ENCODE assay signal across 24 cellular contexts in the genomic region with DNA sequence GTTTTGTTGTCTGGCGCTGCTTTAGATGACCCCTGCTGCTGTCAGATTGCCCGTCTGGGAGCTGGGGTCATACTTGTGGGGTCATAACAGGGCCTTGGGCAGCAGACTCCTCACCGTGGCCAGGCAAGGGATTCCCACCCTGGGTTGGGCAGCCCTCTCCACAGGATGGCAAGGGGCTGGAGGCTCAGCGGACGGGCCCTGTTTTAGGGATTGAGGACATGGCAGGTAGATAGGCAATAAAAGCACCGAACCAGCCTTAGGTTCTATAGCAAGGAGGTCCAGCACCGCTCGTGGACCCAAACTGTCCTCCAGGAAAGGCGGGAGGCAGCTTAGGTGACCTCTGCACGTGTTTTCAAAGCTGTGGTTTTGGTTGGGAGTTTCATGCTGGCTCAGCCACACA.
DNase-seq lines count a peak whose midpoint lies in the region; ATAC-seq and TF ChIP-seq lines count a peak whose summit lies in the region.
"Had no signal": no experiment of that assay in that cellular context is flagged by ENCODE, and none has a peak within 500 bp of the region (broad histone marks: within the 10 kb centered on the region; RNA-seq: fewer than 3 reads in every experiment).

No MANE protein-coding gene starts in this region.

- H3K27me3 ChIP-seq in CD4-positive, alpha-beta T cell (ENCODE audit: control insufficient read depth, insufficient read depth, low read length) = no peaks in the 10 kb centered on the region
- no peaks in the 10 kb centered on the region for H3K27me3 ChIP-seq in IMR-90 (ENCODE audit: control insufficient read depth, insufficient read depth, low read length)
- H3K27me3 ChIP-seq in neuronal stem cell (ENCODE audit: control insufficient read depth in 3 of 3, insufficient read depth in 3 of 3, low read depth in 1 of 3, low read length in 3 of 3) = no peaks in the 10 kb centered on the region
- H3K27me3 ChIP-seq: colonic mucosa, sigmoid colon, vagina had no signal

- H2BK15ac ChIP-seq in IMR-90 (ENCODE audit: low read depth, low read length) = no peak overlapping the region
- no peak overlapping the region for H2BK15ac ChIP-seq in neuronal stem cell (ENCODE audit: low read length)

- H3K9ac ChIP-seq in IMR-90 (ENCODE audit: low read depth, low read length) (no peak overlapping the region), neuronal stem cell (ENCODE audit: low read depth, low read length, poor library complexity) (peak overlapping the region; percentile 44)

- peaks cover 39% of the 10 kb centered on the region for H3K9me1 ChIP-seq in IMR-90 (ENCODE audit: insufficient read depth, low read length)

- peaks cover 41% of the 10 kb centered on the region for H3K4me1 ChIP-seq in IMR-90 (ENCODE audit: control insufficient read depth, insufficient read depth, low read length)
- H3K4me1 ChIP-seq in neuronal stem cell (ENCODE audit: control insufficient read depth in 2 of 2, insufficient read depth in 1 of 2, low read depth in 1 of 2, low read length in 2 of 2) = peaks cover 5 to 6% of the 10 kb centered on the region in 2 donors

- no peak for ATAC-seq in CD4-positive, alpha-beta T cell (ENCODE audit: poor library complexity)
- ATAC-seq in IMR-90 (ENCODE audit: low read depth) (no peak), HG03571 (IDR thresholded peaks at IDR 0.05; ENCODE audit: unreplicated experiment) (no peak)
- ATAC-seq in effector memory CD8-positive, alpha-beta T cell (replicated peaks) = no peak
- ATAC-seq: T-cell had no signal

- TF ChIP-seq POLR2A in IMR-90 (IDR thresholded peaks at IDR 0.05; ENCODE audit: low read depth, low read length) = no peak

- no peaks in the 10 kb centered on the region for H3K27me3 Mint-ChIP-seq in CD4-positive, alpha-beta T cell
- no peaks in the 10 kb centered on the region for H3K27me3 Mint-ChIP-seq in effector memory CD8-positive, alpha-beta T cell
- H3K27me3 Mint-ChIP-seq: brain, progenitor cell of endocrine pancreas, T-cell had no signal

- peak overlapping the region; percentile 1 for H3K27ac ChIP-seq in CD4-positive, alpha-beta T cell (ENCODE audit: low read depth, low read length)
- H3K27ac ChIP-seq in IMR-90 (ENCODE audit: insufficient read depth, low read length) = no peak overlapping the region
- no peak overlapping the region for H3K27ac ChIP-seq in neuronal stem cell (replicated peaks; ENCODE audit: low read length)
- H3K27ac ChIP-seq: sigmoid colon had no signal

- H3K14ac ChIP-seq in IMR-90 (replicated peaks; ENCODE audit: low read depth, low read length) (0 out of 2 replicates have a peak overlapping the region, but pooled peaks have one; percentile 14), neuronal stem cell (ENCODE audit: low read length) (peak overlapping the region; percentile 10)

- H4K91ac ChIP-seq in IMR-90 (ENCODE audit: insufficient read depth, low read depth, low read length) (no peak overlapping the region), neuronal stem cell (ENCODE audit: low read depth, low read length, poor library complexity) (no peak overlapping the region)

- no peak overlapping the region for H2BK5ac ChIP-seq in IMR-90 (ENCODE audit: low read depth, low read length, poor library complexity, severe bottlenecking)
- H2BK5ac ChIP-seq in neuronal stem cell (ENCODE audit: low read length) = peak overlapping the region; percentile 78

- POLR2A ChIA-PET in CD4-positive, alpha-beta T cell (lab: Charles Lee) = interaction anchor here (1.3 to 2.6 kb wide), 3 partner anchors 34 to 275 kb away, joined by 3 to 21 read pairs (median 6); a partner anchor contains a TSS
- POLR2A ChIA-PET in IMR-90 (lab: Charles Lee; ENCODE audit: unreplicated experiment) = no interaction called here

- H2BK120ac ChIP-seq in IMR-90 (ENCODE audit: low read depth, low read length) = no peak overlapping the region
- no peak overlapping the region for H2BK120ac ChIP-seq in neuronal stem cell (ENCODE audit: low read depth, low read length)

- H4K20me1 ChIP-seq in IMR-90 (ENCODE audit: insufficient read depth, low read length) = peaks cover 88% of the 10 kb centered on the region

- no peak overlapping the region for H4K5ac ChIP-seq in IMR-90 (ENCODE audit: low read depth, low read length)

- no peak overlapping the region for H2BK12ac ChIP-seq in neuronal stem cell (ENCODE audit: low read length)

- dilution Hi-C loops in IMR-90 (cut with HindIII; ENCODE audit: low sequenced_read_pairs, unreplicated experiment) = no loop called here

- no peak overlapping the region for H3K56ac ChIP-seq in IMR-90 (ENCODE audit: extremely low read depth, insufficient read depth, low read length)

- no peak for DNase-seq in CD4-positive, alpha-beta T cell
- DNase-seq in IMR-90 (no peak), neuronal stem cell (ENCODE audit: low spot score) (no peak), posterior vena cava (ENCODE audit: low spot score) (no peak)
- no peak for DNase-seq in effector memory CD8-positive, alpha-beta T cell
- DNase-seq in stimulated activated naive CD4-positive, alpha-beta T cell treated with Interleukin-2 at 50 U/mL for 16 hours (lab: John Stamatoyannopoulos, UW) = no peak
- DNase-seq: activated CD4-positive, alpha-beta T cell treated with anti-CD3 and anti-CD28 coated beads for 48 hours; activated CD8-positive, alpha-beta memory T cell treated with anti-CD3 and anti-CD28 coated beads, Interleukin-2, amount 50 U/mL, for 48 hours; activated gamma-delta T cell treated with Interleukin-2 at 50 U/mL for 16 hours; colonic mucosa; COR-L47; DMS79 treated with DMSO at 0.1 percent for 48 hours; endodermal cell; NCI-H1930; NCI-H2227 treated with DMSO at 0.1 percent for 48 hours; nephron progenitor cell; OCI-M1; SHP77 treated with DMSO at 0.1 percent for 48 hours; sigmoid colon; T-cell had no signal

- H3K23ac ChIP-seq in IMR-90 (ENCODE audit: low read depth, low read length) (no peak overlapping the region), neuronal stem cell (ENCODE audit: low read depth, low read length, poor library complexity) (no peak overlapping the region)

- TF ChIP-seq RAD21 in IMR-90 (IDR thresholded peaks at IDR 0.05; ENCODE audit: low read length) = no peak

- H3K79me1 ChIP-seq in IMR-90 (ENCODE audit: low read depth in 1 of 2, low read length in 2 of 2) (peaks cover 50 to 81% of the 10 kb centered on the region in 2 experiments), neuronal stem cell (ENCODE audit: low read depth, low read length) (no peaks in the 10 kb centered on the region)

- no peaks in the 10 kb centered on the region for H3K9me3 ChIP-seq in CD4-positive, alpha-beta T cell (ENCODE audit: control insufficient read depth, low read length)
- H3K9me3 ChIP-seq in IMR-90 (ENCODE audit: control insufficient read depth, insufficient read depth, low read length) = no peaks in the 10 kb centered on the region
- no peaks in the 10 kb centered on the region for H3K9me3 ChIP-seq in neuronal stem cell (replicated peaks in 1 of 2; ENCODE audit: control insufficient read depth in 2 of 2, insufficient read depth in 1 of 2, low read depth in 1 of 2, low read length in 2 of 2)
- H3K9me3 ChIP-seq: colonic mucosa, sigmoid colon, vagina had no signal

- H3K4me2 ChIP-seq in IMR-90 (ENCODE audit: low read depth, low read length) (no peak overlapping the region), neuronal stem cell (ENCODE audit: insufficient read depth, low read length, poor library complexity, severe bottlenecking) (no peak overlapping the region)

- no peak overlapping the region for H2AK5ac ChIP-seq in IMR-90 (ENCODE audit: low read depth, low read length)
- peak overlapping the region; percentile 47 for H2AK5ac ChIP-seq in neuronal stem cell (ENCODE audit: low read depth, low read length)

- no TSS peak for BruUV-seq in IMR-90 (replicated peaks; lab: Mats Ljungman, UMichigan)

- H3K27ac Mint-ChIP-seq in CD4-positive, alpha-beta T cell = peak overlapping the region; percentile 96
- peak overlapping the region; percentile 99 to 100 for H3K27ac Mint-ChIP-seq in effector memory CD8-positive, alpha-beta T cell
- H3K27ac Mint-ChIP-seq: brain, endodermal cell, nephron progenitor cell, progenitor cell of endocrine pancreas had no signal

- WGBS in IMR-90 (ENCODE audit: extremely low coverage in 2 of 2, insufficient read length in 1 of 2), 2 experiments = 92% methylated on average over 4 of the region's 10 CpGs; no CpG with 5 or more reads in 1 of the 2 experiments
- WGBS in neuronal stem cell (ENCODE audit: extremely low coverage in 2 of 2, insufficient read length in 2 of 2, insufficient replicate concordance in 1 of 2), 2 donors = no CpG with 5 or more reads among the region's 10 CpGs

- intact Hi-C loops in CD4-positive, alpha-beta T cell (cut with DNase I, micrococcal nuclease) = loop anchor here in 1 of 2 experiments (5.0 kb wide), 2 partner anchors 35 to 55 kb away; no protein-coding TSS in a partner anchor
- intact Hi-C loops in IMR-90 (cut with micrococcal nuclease) (no loop called here), posterior vena cava (cut with DNase I) (no loop called here)

- H4K8ac ChIP-seq in IMR-90 (ENCODE audit: low read depth in 2 of 2, low read length in 2 of 2) (no peak overlapping the region), neuronal stem cell (ENCODE audit: low read depth, low read length) (no peak overlapping the region)

- CTCF ChIA-PET in CD4-positive, alpha-beta T cell (lab: Charles Lee) = interaction anchor here (1.6 to 2.5 kb wide), 3 partner anchors 40 to 61 kb away, joined by 7 to 11 read pairs (median 9); a partner anchor contains a TSS
- CTCF ChIA-PET in IMR-90 (lab: Yijun Ruan, JAX) = no interaction called here

- H2BK20ac ChIP-seq in IMR-90 (ENCODE audit: low read depth, low read length) = no peak overlapping the region

- H3K4me3 Mint-ChIP-seq in CD4-positive, alpha-beta T cell = no peak overlapping the region
- H3K4me3 Mint-ChIP-seq in effector memory CD8-positive, alpha-beta T cell = no peak overlapping the region
- H3K4me3 Mint-ChIP-seq: brain, endodermal cell, nephron progenitor cell, T-cell had no signal

- no peak for TF ChIP-seq CTCF in CD4-positive, alpha-beta T cell (IDR thresholded peaks at IDR 0.05)
- no peak for TF ChIP-seq CTCF in IMR-90 (conservative IDR thresholded peaks at IDR 0.05; ENCODE audit: low read depth, low read length)

- peaks cover 17% of the 10 kb centered on the region for H3K36me3 Mint-ChIP-seq in CD4-positive, alpha-beta T cell (ENCODE audit: low read depth)
- H3K36me3 Mint-ChIP-seq in effector memory CD8-positive, alpha-beta T cell (ENCODE audit: insufficient read depth) = peaks cover 46% of the 10 kb centered on the region

- H3K18ac ChIP-seq in IMR-90 (ENCODE audit: low read depth, low read length) (no peak overlapping the region), neuronal stem cell (ENCODE audit: low read length) (peak overlapping the region; percentile 36)

- no peaks in the 10 kb centered on the region for H3K9me3 Mint-ChIP-seq in CD4-positive, alpha-beta T cell
- no peaks in the 10 kb centered on the region for H3K9me3 Mint-ChIP-seq in effector memory CD8-positive, alpha-beta T cell
- H3K9me3 Mint-ChIP-seq: T-cell had no signal

- in situ Hi-C loops in IMR-90 (cut with MboI; ENCODE audit: low sequenced_read_pairs) = no loop called here

- H3K4me1 Mint-ChIP-seq in CD4-positive, alpha-beta T cell (ENCODE audit: low read depth) = peaks cover 55% of the 10 kb centered on the region
- H3K4me1 Mint-ChIP-seq in effector memory CD8-positive, alpha-beta T cell (ENCODE audit: low read depth in 2 of 2) = peaks cover 35 to 40% of the 10 kb centered on the region in 2 donors

- H2AK9ac ChIP-seq in IMR-90 (replicated peaks; ENCODE audit: low read depth, low read length, poor library complexity) = no peak overlapping the region

- H3K4me3 ChIP-seq in IMR-90 (ENCODE audit: insufficient read depth, low read depth, low read length) (no peak overlapping the region), neuronal stem cell (ENCODE audit: low read length in 2 of 2) (no peak overlapping the region)
- H3K4me3 ChIP-seq: colonic mucosa, sigmoid colon, vagina had no signal

- H3K4ac ChIP-seq in IMR-90 (ENCODE audit: low read depth, low read length) (no peak overlapping the region), neuronal stem cell (ENCODE audit: low read length) (no peak overlapping the region)

- H2AFZ ChIP-seq in IMR-90 (replicated peaks; ENCODE audit: low read length, poor library complexity) = no peak overlapping the region
- no peak overlapping the region for H2AFZ ChIP-seq in neuronal stem cell (ENCODE audit: low read length)

- H3K36me3 ChIP-seq in IMR-90 (ENCODE audit: control insufficient read depth, insufficient read depth, low read length) (peaks cover 27% of the 10 kb centered on the region), neuronal stem cell (replicated peaks in 1 of 2; ENCODE audit: control insufficient read depth in 2 of 2, insufficient read depth in 2 of 2, low read length in 2 of 2) (no peaks in the 10 kb centered on the region)
- H3K36me3 ChIP-seq: colonic mucosa, vagina had no signal
